Comparison of ENCODE assay signal across 17 cellular contexts in genomic region chr4:56699537-56699936, GRCh38. TPM values are rescaled to one million over a fixed set of nuclear protein-coding genes. Genes with fewer than 3 reads are reported as not detected.
DNase-seq lines count a peak whose midpoint lies in the region; ATAC-seq and TF ChIP-seq lines count a peak whose summit lies in the region.
"Had no signal": no experiment of that assay in that cellular context is flagged by ENCODE, and none has a peak within 500 bp of the region (broad histone marks: within the 10 kb centered on the region; RNA-seq: fewer than 3 reads in every experiment).

No MANE protein-coding gene starts in this region.

- H3K36me3 ChIP-seq in osteoblast (ENCODE audit: insufficient read depth, low read length), result no peaks in the 10 kb centered on the region
- H3K36me3 ChIP-seq: BLaER1 had no signal

- H3K4me2 ChIP-seq in osteoblast (ENCODE audit: insufficient read depth, low read length), result no peak overlapping the region
- H3K4me2 ChIP-seq: BLaER1 had no signal

- no peak overlapping the region for H3K4me3 ChIP-seq in osteoblast (ENCODE audit: insufficient read depth, low read length)
- H3K4me3 ChIP-seq: BLaER1 had no signal

- DNase-seq in NCI-H82 (lab: John Stamatoyannopoulos, UW), result peak; percentile 46
- DNase-seq in NCI-H82 treated with DMSO at 0.1 percent for 48 hours (lab: John Stamatoyannopoulos, UW; ENCODE audit: unreplicated experiment), result no peak
- peak; percentile 35 to 86 for DNase-seq in NCI-H524 (lab: John Stamatoyannopoulos, UW)
- peak; percentile 62 for DNase-seq in osteoblast (ENCODE audit: insufficient read length, low spot score, missing footprints)
- no peak for DNase-seq in SKM-1 treated with dmso at 0.1 percent for 144 hours (lab: John Stamatoyannopoulos, UW; ENCODE audit: unreplicated experiment)
- no peak for DNase-seq in NCI-H748 (lab: John Stamatoyannopoulos, UW; ENCODE audit: unreplicated experiment)
- DNase-seq: AML-193; Caco-2; CD8-positive, alpha-beta memory T cell; HCEC 1CT; HFFc6 had no signal

- no peaks in the 10 kb centered on the region for H3K9me3 ChIP-seq in osteoblast (ENCODE audit: low read depth, low read length)
- H3K9me3 ChIP-seq: BLaER1, Caco-2 had no signal

- ATAC-seq in HG03520 (IDR thresholded peaks at IDR 0.05; ENCODE audit: unreplicated experiment), result no peak

- H4K20me1 ChIP-seq in osteoblast (ENCODE audit: insufficient read depth, low read length), result no peaks in the 10 kb centered on the region
- H4K20me1 ChIP-seq: BLaER1 had no signal

- no peak for TF ChIP-seq CTCF in osteoblast (IDR thresholded peaks at IDR 0.05; ENCODE audit: extremely low read depth, low read depth, low read length)

- no peak overlapping the region for H2AFZ ChIP-seq in osteoblast (ENCODE audit: low read length)

- H3K4me1 ChIP-seq in osteoblast (ENCODE audit: insufficient read depth, low read length), result no peaks in the 10 kb centered on the region
- H3K4me1 ChIP-seq: Caco-2 had no signal

- H3K27ac ChIP-seq in osteoblast (ENCODE audit: low read depth, low read length), result no peak overlapping the region
- H3K27ac ChIP-seq: 22Rv1, BLaER1 had no signal

- H3K79me2 ChIP-seq in osteoblast (ENCODE audit: insufficient read depth, low read length), result no peaks in the 10 kb centered on the region

- H3K27me3 ChIP-seq in osteoblast (ENCODE audit: insufficient read depth, low read length), result no peaks in the 10 kb centered on the region
- H3K27me3 ChIP-seq: BLaER1 had no signal

RNA-seq across cellular contexts. Expression of gene HOPX, which starts 18.4 kb away (rescaled TPM):
- total RNA-seq in osteoblast, result 0.29 and 0.36 TPM in 2 replicates
- total RNA-seq: A673, Caco-2, Daoy, H4, HFFc6 had no signal

Comparison
In these comparisons a context has a peak if more than half of its experiments do, and no peak if none do; other contexts are left out.
1. DNase-seq: peak in NCI-H82 (single experiment), NCI-H524 (2 of 2) and osteoblast (single experiment); none in NCI-H82 treated with DMSO at 0.1 percent for 48 hours (single experiment), SKM-1 treated with dmso at 0.1 percent for 144 hours (single experiment) and NCI-H748 (single experiment).